18 cellular contexts compared by ENCODE assay signal in genomic region chr14:30569903-30570226, GRCh38. TPM values are rescaled to one million over a fixed set of nuclear protein-coding genes. Genes with fewer than 3 reads are reported as not detected.
DNase-seq lines count a peak whose midpoint lies in the region; ATAC-seq, FAIRE-seq and TF ChIP-seq lines count a peak whose summit lies in the region.
"Had no signal": no experiment of that assay in that cellular context is flagged by ENCODE, and none has a peak within 500 bp of the region (broad histone marks: within the 10 kb centered on the region; RNA-seq: fewer than 3 reads in every experiment).

No MANE protein-coding gene starts in this region.

- peaks cover 75% of the 10 kb centered on the region for H4K20me1 ChIP-seq in astrocyte (ENCODE audit: insufficient read depth, low read length)

- no TSS peak for BruUV-seq in Caco-2 (replicated peaks; lab: Mats Ljungman, UMichigan)

- H3K27me3 ChIP-seq in Caco-2 (replicated peaks; ENCODE audit: control insufficient read depth, insufficient read depth, low read length) (no peaks in the 10 kb centered on the region), astrocyte (ENCODE audit: insufficient read depth, low read length) (no peaks in the 10 kb centered on the region), suprapubic skin (no peaks in the 10 kb centered on the region)
- H3K27me3 ChIP-seq: BE2C had no signal

- no peak for TF ChIP-seq POLR2A in suprapubic skin (IDR thresholded peaks at IDR 0.05)

- H3K9ac ChIP-seq in astrocyte (ENCODE audit: low read length), result no peak overlapping the region

- H3K4me1 Mint-ChIP-seq in Caco-2 (ENCODE audit: low read depth, unreplicated experiment) (peaks cover 36% of the 10 kb centered on the region), HFFc6 (ENCODE audit: low read depth) (peaks cover 76% of the 10 kb centered on the region), astrocyte (ENCODE audit: low read depth, unreplicated experiment) (peaks cover 16% of the 10 kb centered on the region), nephron progenitor cell (peaks cover 15% of the 10 kb centered on the region)

- H3K36me3 ChIP-seq in Caco-2 (ENCODE audit: control insufficient read depth, insufficient read depth, low read length) (no peaks in the 10 kb centered on the region), astrocyte (ENCODE audit: insufficient read depth, low read length) (no peaks in the 10 kb centered on the region), suprapubic skin (no peaks in the 10 kb centered on the region)
- H3K36me3 ChIP-seq: BE2C had no signal

- H3K36me3 Mint-ChIP-seq in Caco-2 (ENCODE audit: insufficient read depth, unreplicated experiment) (peaks cover under 1% of the 10 kb centered on the region), HFFc6 (ENCODE audit: low read depth) (peaks cover 19% of the 10 kb centered on the region), astrocyte (ENCODE audit: low read depth, unreplicated experiment) (no peaks in the 10 kb centered on the region), nephron progenitor cell (ENCODE audit: low read depth) (peaks cover 93% of the 10 kb centered on the region)

- intact Hi-C loops in Caco-2 (cut with micrococcal nuclease; ENCODE audit: unreplicated experiment), result no loop called here

- ATAC-seq in GM18498 (IDR thresholded peaks at IDR 0.05; ENCODE audit: unreplicated experiment) (no peak), GM19455 (IDR thresholded peaks at IDR 0.05; ENCODE audit: unreplicated experiment) (no peak)
- ATAC-seq: CD8-positive, alpha-beta T cell had no signal

- H3K27me3 Mint-ChIP-seq in Caco-2 (ENCODE audit: insufficient read depth, unreplicated experiment), result no peaks in the 10 kb centered on the region
- H3K27me3 Mint-ChIP-seq in HFFc6 (ENCODE audit: insufficient read depth), result no peaks in the 10 kb centered on the region; the same call in 1 of the 2 replicates
- H3K27me3 Mint-ChIP-seq in astrocyte (ENCODE audit: low read depth, unreplicated experiment), result no peaks in the 10 kb centered on the region
- no peaks in the 10 kb centered on the region for H3K27me3 Mint-ChIP-seq in nephron progenitor cell (ENCODE audit: low read depth, poor library complexity)

- H2AFZ ChIP-seq in astrocyte (ENCODE audit: low read depth, low read length), result no peak overlapping the region

- TF ChIP-seq CTCF in Caco-2 (IDR thresholded peaks at IDR 0.05; ENCODE audit: insufficient read depth in 1 of 2, low read depth in 1 of 2, low read length in 1 of 2, severe bottlenecking in 1 of 2, unreplicated experiment in 1 of 2) (no peak), HFFc6 (IDR thresholded peaks at IDR 0.05) (no peak), astrocyte (IDR thresholded peaks at IDR 0.05; ENCODE audit: insufficient read depth, low read depth, low read length) (no peak), nephron progenitor cell (IDR thresholded peaks at IDR 0.05) (no peak), suprapubic skin (IDR thresholded peaks at IDR 0.05) (no peak)

- no peak for DNase-seq in Caco-2
- DNase-seq in HFFc6, result no peak
- no peak for DNase-seq in astrocyte (ENCODE audit: low read depth)
- no peak for DNase-seq in nephron progenitor cell
- no peak for DNase-seq in suprapubic skin (ENCODE audit: low spot score in 2 of 2)
- DNase-seq: BE2C; CD8-positive, alpha-beta T cell; DMS 273 treated with DMSO at 0.1 percent for 48 hours; GF-D8; Karpas-422; NCI-H1105; NCI-H1694 treated with DMSO at 0.1 percent for 48 hours; NCI-H345; NCI-H526 had no signal

- TF ChIP-seq EP300 in suprapubic skin (IDR thresholded peaks at IDR 0.05), result no peak

- FAIRE-seq in astrocyte (lab: Jason Lieb, UNC), result no peak
- FAIRE-seq: GM12892 had no signal

- H3K9me3 ChIP-seq in Caco-2, result no peaks in the 10 kb centered on the region
- H3K9me3 ChIP-seq in astrocyte (ENCODE audit: insufficient read depth, low read depth, low read length), result no peaks in the 10 kb centered on the region
- H3K9me3 ChIP-seq in suprapubic skin, result no peaks in the 10 kb centered on the region
- H3K9me3 ChIP-seq: BE2C had no signal

- H3K79me2 ChIP-seq in astrocyte (ENCODE audit: insufficient read depth, low read length), result peaks cover 100% of the 10 kb centered on the region

- peak overlapping the region; percentile 0 for H3K4me2 ChIP-seq in astrocyte (ENCODE audit: low read length)

- H3K4me1 ChIP-seq in Caco-2, result peaks cover 14% of the 10 kb centered on the region
- H3K4me1 ChIP-seq in astrocyte (ENCODE audit: insufficient read depth, low read length), result no peaks in the 10 kb centered on the region
- peaks cover 9% of the 10 kb centered on the region for H3K4me1 ChIP-seq in suprapubic skin

- peak overlapping the region; percentile 3 for H3K4me3 Mint-ChIP-seq in Caco-2 (ENCODE audit: unreplicated experiment)
- no peak overlapping the region for H3K4me3 Mint-ChIP-seq in HFFc6
- no peak overlapping the region for H3K4me3 Mint-ChIP-seq in astrocyte (ENCODE audit: unreplicated experiment)
- no peak overlapping the region for H3K4me3 Mint-ChIP-seq in nephron progenitor cell
- H3K4me3 Mint-ChIP-seq: CD8-positive, alpha-beta T cell had no signal

- H3K9me3 Mint-ChIP-seq in Caco-2 (ENCODE audit: unreplicated experiment) (no peaks in the 10 kb centered on the region), HFFc6 (no peaks in the 10 kb centered on the region), astrocyte (ENCODE audit: unreplicated experiment) (no peaks in the 10 kb centered on the region), nephron progenitor cell (peaks cover 48% of the 10 kb centered on the region)
- H3K9me3 Mint-ChIP-seq: CD8-positive, alpha-beta T cell had no signal

- peak overlapping the region; percentile 46 for H3K27ac Mint-ChIP-seq in Caco-2 (ENCODE audit: unreplicated experiment)
- H3K27ac Mint-ChIP-seq in HFFc6, result peak overlapping the region; percentile 45
- no peak overlapping the region for H3K27ac Mint-ChIP-seq in astrocyte (ENCODE audit: unreplicated experiment)
- peak overlapping the region; percentile 2 for H3K27ac Mint-ChIP-seq in nephron progenitor cell

- no peak overlapping the region for H3K27ac ChIP-seq in astrocyte (ENCODE audit: low read depth, low read length)
- H3K27ac ChIP-seq in suprapubic skin, result no peak overlapping the region
- H3K27ac ChIP-seq: RWPE1 had no signal

- CTCF ChIA-PET in Caco-2 (lab: Charles Lee), result no interaction called here

- WGBS in suprapubic skin, result 89% methylated on average over 1 of the region's 1 CpG

- POLR2A ChIA-PET in Caco-2 (lab: Charles Lee), result no interaction called here

- H3K4me3 ChIP-seq in Caco-2 (ENCODE audit: low read depth, low read length), result no peak overlapping the region
- no peak overlapping the region for H3K4me3 ChIP-seq in astrocyte (ENCODE audit: insufficient read depth, low read depth, low read length)
- no peak overlapping the region for H3K4me3 ChIP-seq in suprapubic skin

RNA-seq across cellular contexts. Expression of gene G2E3, which starts 10.9 kb away (rescaled TPM):
- total RNA-seq in Caco-2 (2022) (23.0 and 25.1 TPM in 2 replicates), astrocyte (22.4 and 22.8 TPM in 2 replicates), suprapubic skin (10 to 100 TPM in 2 of 4 donors, 1 to 10 TPM in 2; 7.3 to 13.9 (median 9.7) TPM)
- 10 to 100 TPM; 26.1 to 34.7 (median 27.3) TPM for total RNA-seq in HFFc6 (2021; fragmentation: NEBNext Ultra II Directional; extraction: Animal tissue kit (Norgen Biotek cat#: 25700))

RNA-seq across cellular contexts. Expression of gene SCFD1, which starts 52.3 kb away (rescaled TPM):
- total RNA-seq in Caco-2 (2022) (78.1 and 89.4 TPM in 2 replicates), astrocyte (82.2 and 93.5 TPM in 2 replicates), suprapubic skin (10 to 100 TPM; 26.4 to 84.2 (median 49.9) TPM)
- total RNA-seq in HFFc6 (2021; fragmentation: NEBNext Ultra II Directional; extraction: Animal tissue kit (Norgen Biotek cat#: 25700)), result 100 to 1,000 TPM; 105 to 126 (median 113) TPM
